In genomic region chr3:111989061-111989678, GRCh38 we compare ENCODE assay signal across 9 cellular contexts. TPM values are rescaled to one million over a fixed set of nuclear protein-coding genes. Genes with fewer than 3 reads are reported as not detected.
DNase-seq lines count a peak whose midpoint lies in the region; ATAC-seq and TF ChIP-seq lines count a peak whose summit lies in the region.
"Had no signal": no experiment of that assay in that cellular context is flagged by ENCODE, and none has a peak within 500 bp of the region (broad histone marks: within the 10 kb centered on the region; RNA-seq: fewer than 3 reads in every experiment).

No MANE protein-coding gene starts in this region.

- POLR2A ChIA-PET in CD4-positive, alpha-beta T cell (lab: Charles Lee) = interaction anchor here (0.8 to 4.9 kb wide), 8 partner anchors 8 to 129 kb away, joined by 3 to 41 read pairs (median 3); partner anchors contain the start of gene ABHD10

- no peak overlapping the region for H3K4me3 Mint-ChIP-seq in CD4-positive, alpha-beta T cell

- no peak overlapping the region for H3K27ac ChIP-seq in CD4-positive, alpha-beta T cell (ENCODE audit: low read depth, low read length)
- H3K27ac ChIP-seq: SJCRH30 had no signal

- no peak overlapping the region for H3K4me3 ChIP-seq in adipocyte (ENCODE audit: low read length)
- H3K4me3 ChIP-seq: SJCRH30 had no signal

- intact Hi-C loops in CD4-positive, alpha-beta T cell (cut with DNase I, micrococcal nuclease) = loop anchor here in 1 of 2 experiments (2.0 to 5.0 kb wide), 2 partner anchors 24 to 53 kb away; no protein-coding TSS in a partner anchor

- H3K9ac ChIP-seq in adipocyte (ENCODE audit: low read length) = no peak overlapping the region

- no peaks in the 10 kb centered on the region for H3K4me1 ChIP-seq in adipocyte (ENCODE audit: control insufficient read depth, insufficient read depth, low read length)
- H3K4me1 ChIP-seq: SJCRH30 had no signal

- peak; percentile 77 for ATAC-seq in CD4-positive, alpha-beta T cell (ENCODE audit: poor library complexity)
- ATAC-seq in GM18873 (IDR thresholded peaks at IDR 0.05; ENCODE audit: low FRiP score, unreplicated experiment) (peak; percentile 81), HG03060 (IDR thresholded peaks at IDR 0.05; ENCODE audit: low read depth, unreplicated experiment) (peak; percentile 86)
- ATAC-seq in stimulated activated naive CD8-positive, alpha-beta T cell treated with anti-CD3 and anti-CD28 coated beads, Interleukin-15, Interleukin-2, amounts not matched to agents 100 U/mL and 50 U/mL, for 24 hours = peak; percentile 78

- H3K36me3 Mint-ChIP-seq in CD4-positive, alpha-beta T cell (ENCODE audit: low read depth) = peaks cover 77% of the 10 kb centered on the region

- DNase-seq in CD4-positive, alpha-beta T cell = no peak
- DNase-seq in NCI-H2107 (lab: John Stamatoyannopoulos, UW) = peak; percentile 47
- DNase-seq in adipocyte (ENCODE audit: low read depth) = peak; percentile 84
- DNase-seq in hepatic stellate cell (ENCODE audit: low spot score) = peak; percentile 38
- no peak for DNase-seq in stimulated activated naive CD8-positive, alpha-beta T cell treated with anti-CD3 and anti-CD28 coated beads, Interleukin-15, Interleukin-2, amounts not matched to agents 100 U/mL and 50 U/mL, for 24 hours
- no peak for DNase-seq in stimulated activated CD4-positive, alpha-beta T cell treated with anti-CD3 and anti-CD28 coated beads, Interleukin-2, amount 100 ng/mL, for 48 hours

- no peaks in the 10 kb centered on the region for H3K9me3 Mint-ChIP-seq in CD4-positive, alpha-beta T cell

- CTCF ChIA-PET in CD4-positive, alpha-beta T cell (lab: Charles Lee) = interaction anchor here (1.0 to 1.9 kb wide), 6 partner anchors 9 to 122 kb away, joined by 4 to 23 read pairs (median 4); partner anchors contain the start of gene TAGLN3

- no peaks in the 10 kb centered on the region for H3K9me3 ChIP-seq in CD4-positive, alpha-beta T cell (ENCODE audit: control insufficient read depth, low read length)
- no peaks in the 10 kb centered on the region for H3K9me3 ChIP-seq in adipocyte (ENCODE audit: control insufficient read depth, low read length)
- H3K9me3 ChIP-seq: SJCRH30 had no signal

- peaks cover 45% of the 10 kb centered on the region for H3K4me1 Mint-ChIP-seq in CD4-positive, alpha-beta T cell (ENCODE audit: low read depth)

- H3K27me3 Mint-ChIP-seq in CD4-positive, alpha-beta T cell = no peaks in the 10 kb centered on the region

- H3K36me3 ChIP-seq in adipocyte (ENCODE audit: control insufficient read depth, insufficient read depth, low read length, severe bottlenecking) = peaks cover 47% of the 10 kb centered on the region

- peak; percentile 81 for TF ChIP-seq CTCF in CD4-positive, alpha-beta T cell (IDR thresholded peaks at IDR 0.05)

- no peaks in the 10 kb centered on the region for H3K27me3 ChIP-seq in CD4-positive, alpha-beta T cell (ENCODE audit: control insufficient read depth, insufficient read depth, low read length)
- no peaks in the 10 kb centered on the region for H3K27me3 ChIP-seq in adipocyte (replicated peaks; ENCODE audit: control insufficient read depth, insufficient read depth, low read length)
- H3K27me3 ChIP-seq: SJCRH30 had no signal

- no peak overlapping the region for H3K27ac Mint-ChIP-seq in CD4-positive, alpha-beta T cell

RNA-seq across cellular contexts. Expression of gene TAGLN3, which starts 9.6 kb away (rescaled TPM):
- under 1 TPM in 1 of 2 experiments, not detected in 1; 0.28 TPM for total RNA-seq in CD4-positive, alpha-beta T cell

RNA-seq across cellular contexts. Expression of gene ABHD10, which starts 10.3 kb away (rescaled TPM):
- 10 to 100 TPM; 28.2 to 32.5 TPM for total RNA-seq in CD4-positive, alpha-beta T cell

RNA-seq across cellular contexts. Expression of gene TMPRSS7, which starts 45.4 kb away (rescaled TPM):
- under 1 TPM in 1 of 2 experiments, not detected in 1; 0.14 TPM for total RNA-seq in CD4-positive, alpha-beta T cell
- total RNA-seq: SJCRH30 had no signal

Comparison
In these comparisons a context has a peak if more than half of its experiments do, and no peak if none do; other contexts are left out.
1. DNase-seq: peak in NCI-H2107 (single experiment), adipocyte (single experiment) and hepatic stellate cell (single experiment); none in CD4-positive, alpha-beta T cell (0 of 10), stimulated activated naive CD8-positive, alpha-beta T cell treated with anti-CD3 and anti-CD28 coated beads, Interleukin-15, Interleukin-2, amounts not matched to agents 100 U/mL and 50 U/mL, for 24 hours (single experiment) and stimulated activated CD4-positive, alpha-beta T cell treated with anti-CD3 and anti-CD28 coated beads, Interleukin-2, amount 100 ng/mL, for 48 hours (0 of 2).
2. Peak in every context shown above with its lines, with median percentiles within 50 percentile points of each other: ATAC-seq.